14 cellular contexts compared by ENCODE assay signal in genomic region chr11:60899977-60900376, GRCh38. TPM values are rescaled to one million over a fixed set of nuclear protein-coding genes. Genes with fewer than 3 reads are reported as not detected.
DNase-seq lines count a peak whose midpoint lies in the region; ATAC-seq and TF ChIP-seq lines count a peak whose summit lies in the region.
"Had no signal": no experiment of that assay in that cellular context is flagged by ENCODE, and none has a peak within 500 bp of the region (broad histone marks: within the 10 kb centered on the region; RNA-seq: fewer than 3 reads in every experiment).

No MANE protein-coding gene starts in this region.

- no peaks in the 10 kb centered on the region for H3K9me3 Mint-ChIP-seq in activated CD8-positive, alpha-beta T cell treated with anti-CD3 and anti-CD28 coated beads for 36 hours
- H3K9me3 Mint-ChIP-seq in activated CD8-positive, alpha-beta T cell treated with anti-CD3 and anti-CD28 coated beads, Interleukin-2, amount 10 ng/mL, durations not matched to agents 7 days and 5 days (ENCODE audit: insufficient read depth), result no peaks in the 10 kb centered on the region
- H3K9me3 Mint-ChIP-seq in activated naive CD8-positive, alpha-beta T cell treated with anti-CD3 and anti-CD28 coated beads, Interleukin-2, amount 50 U/mL, for 24 hours, result no peaks in the 10 kb centered on the region
- H3K9me3 Mint-ChIP-seq in activated naive CD8-positive, alpha-beta T cell treated with anti-CD3 and anti-CD28 coated beads for 36 hours, result no peaks in the 10 kb centered on the region
- no peaks in the 10 kb centered on the region for H3K9me3 Mint-ChIP-seq in chondrocyte (ENCODE audit: low read depth)
- H3K9me3 Mint-ChIP-seq in progenitor cell of endocrine pancreas (ENCODE audit: low read depth), result no peaks in the 10 kb centered on the region
- no peaks in the 10 kb centered on the region for H3K9me3 Mint-ChIP-seq in WTC11
- H3K9me3 Mint-ChIP-seq: CD14-positive monocyte; CD8-positive, alpha-beta T cell; GM23338 had no signal

- peaks cover 63% of the 10 kb centered on the region for H3K36me3 Mint-ChIP-seq in activated CD8-positive, alpha-beta T cell treated with anti-CD3 and anti-CD28 coated beads for 36 hours (ENCODE audit: low read depth)
- peaks cover 78% of the 10 kb centered on the region for H3K36me3 Mint-ChIP-seq in activated CD8-positive, alpha-beta T cell treated with anti-CD3 and anti-CD28 coated beads, Interleukin-2, amount 10 ng/mL, durations not matched to agents 7 days and 5 days (ENCODE audit: low read depth)
- H3K36me3 Mint-ChIP-seq in activated naive CD8-positive, alpha-beta T cell treated with anti-CD3 and anti-CD28 coated beads, Interleukin-2, amount 50 U/mL, for 24 hours (ENCODE audit: low read depth), result peaks cover 70% of the 10 kb centered on the region
- H3K36me3 Mint-ChIP-seq in activated naive CD8-positive, alpha-beta T cell treated with anti-CD3 and anti-CD28 coated beads for 36 hours, result peaks cover 22% of the 10 kb centered on the region
- H3K36me3 Mint-ChIP-seq in chondrocyte (ENCODE audit: low read depth), result peaks cover 32% of the 10 kb centered on the region
- H3K36me3 Mint-ChIP-seq in progenitor cell of endocrine pancreas (ENCODE audit: insufficient read depth), result peaks cover 15% of the 10 kb centered on the region
- H3K36me3 Mint-ChIP-seq in WTC11, result peaks cover 78% of the 10 kb centered on the region

- no peak for ATAC-seq in activated CD8-positive, alpha-beta T cell treated with anti-CD3 and anti-CD28 coated beads for 36 hours
- no peak for ATAC-seq in activated CD8-positive, alpha-beta T cell treated with anti-CD3 and anti-CD28 coated beads, Interleukin-2, amount 10 ng/mL, durations not matched to agents 7 days and 5 days
- no peak for ATAC-seq in activated naive CD8-positive, alpha-beta T cell treated with anti-CD3 and anti-CD28 coated beads, Interleukin-2, amount 50 U/mL, for 24 hours
- ATAC-seq in HG02970 (IDR thresholded peaks at IDR 0.05; ENCODE audit: low FRiP score, unreplicated experiment), result no peak
- no peak for ATAC-seq in WTC11

- POLR2A ChIA-PET in activated CD8-positive, alpha-beta T cell treated with anti-CD3 and anti-CD28 coated beads for 36 hours (lab: Charles Lee), result interaction anchor here (1.0 to 3.6 kb wide), 3 partner anchors 11 to 14 kb away, joined by 4 to 12 read pairs (median 4); partner anchors contain the start of gene TMEM109
- POLR2A ChIA-PET in activated CD8-positive, alpha-beta T cell treated with anti-CD3 and anti-CD28 coated beads, Interleukin-2, amount 10 ng/mL, durations not matched to agents 7 days and 5 days (lab: Charles Lee), result interaction anchor here (0.8 kb wide), 1 partner anchor 29 kb away, joined by 3 read pairs; no protein-coding TSS in a partner anchor
- POLR2A ChIA-PET in WTC11 (lab: Charles Lee), result interaction anchor here (0.5 kb wide), 1 partner anchor 43 kb away, joined by 3 read pairs; no protein-coding TSS in a partner anchor

- TF ChIP-seq CTCF in activated CD8-positive, alpha-beta T cell treated with anti-CD3 and anti-CD28 coated beads for 36 hours (IDR thresholded peaks at IDR 0.05), result no peak
- TF ChIP-seq CTCF in chondrocyte (IDR thresholded peaks at IDR 0.05), result no peak
- no peak for TF ChIP-seq CTCF in progenitor cell of endocrine pancreas (IDR thresholded peaks at IDR 0.05; ENCODE audit: unreplicated experiment)
- no peak for TF ChIP-seq CTCF in WTC11 (IDR thresholded peaks at IDR 0.05)

- peaks cover 19% of the 10 kb centered on the region for H3K4me1 Mint-ChIP-seq in activated CD8-positive, alpha-beta T cell treated with anti-CD3 and anti-CD28 coated beads for 36 hours (ENCODE audit: low read depth)
- peaks cover 23% of the 10 kb centered on the region for H3K4me1 Mint-ChIP-seq in activated CD8-positive, alpha-beta T cell treated with anti-CD3 and anti-CD28 coated beads, Interleukin-2, amount 10 ng/mL, durations not matched to agents 7 days and 5 days (ENCODE audit: low read depth)
- peaks cover 23% of the 10 kb centered on the region for H3K4me1 Mint-ChIP-seq in activated naive CD8-positive, alpha-beta T cell treated with anti-CD3 and anti-CD28 coated beads, Interleukin-2, amount 50 U/mL, for 24 hours
- H3K4me1 Mint-ChIP-seq in activated naive CD8-positive, alpha-beta T cell treated with anti-CD3 and anti-CD28 coated beads for 36 hours, result peaks cover 17% of the 10 kb centered on the region
- H3K4me1 Mint-ChIP-seq in chondrocyte (ENCODE audit: low read depth) (peaks cover 11% of the 10 kb centered on the region), progenitor cell of endocrine pancreas (ENCODE audit: low read depth) (peaks cover 6% of the 10 kb centered on the region), WTC11 (peaks cover 9% of the 10 kb centered on the region)

- H3K4me3 Mint-ChIP-seq in activated CD8-positive, alpha-beta T cell treated with anti-CD3 and anti-CD28 coated beads for 36 hours, result no peak overlapping the region
- no peak overlapping the region for H3K4me3 Mint-ChIP-seq in activated CD8-positive, alpha-beta T cell treated with anti-CD3 and anti-CD28 coated beads, Interleukin-2, amount 10 ng/mL, durations not matched to agents 7 days and 5 days
- no peak overlapping the region for H3K4me3 Mint-ChIP-seq in activated naive CD8-positive, alpha-beta T cell treated with anti-CD3 and anti-CD28 coated beads, Interleukin-2, amount 50 U/mL, for 24 hours
- H3K4me3 Mint-ChIP-seq in activated naive CD8-positive, alpha-beta T cell treated with anti-CD3 and anti-CD28 coated beads for 36 hours, result no peak overlapping the region
- no peak overlapping the region for H3K4me3 Mint-ChIP-seq in chondrocyte (ENCODE audit: unreplicated experiment)
- H3K4me3 Mint-ChIP-seq in progenitor cell of endocrine pancreas (ENCODE audit: low read depth), result no peak overlapping the region
- H3K4me3 Mint-ChIP-seq in WTC11, result no peak overlapping the region
- H3K4me3 Mint-ChIP-seq: CD14-positive monocyte; CD8-positive, alpha-beta T cell; GM23338 had no signal

- DNase-seq in activated CD8-positive, alpha-beta T cell treated with anti-CD3 and anti-CD28 coated beads for 36 hours, result no peak
- no peak for DNase-seq in activated CD8-positive, alpha-beta T cell treated with anti-CD3 and anti-CD28 coated beads, Interleukin-2, amount 10 ng/mL, durations not matched to agents 7 days and 5 days
- DNase-seq in activated naive CD8-positive, alpha-beta T cell treated with anti-CD3 and anti-CD28 coated beads, Interleukin-2, amount 50 U/mL, for 24 hours, result no peak
- DNase-seq in activated naive CD8-positive, alpha-beta T cell treated with anti-CD3 and anti-CD28 coated beads for 36 hours, result no peak
- DNase-seq in chondrocyte (ENCODE audit: low spot score) (no peak), progenitor cell of endocrine pancreas (ENCODE audit: low spot score, unreplicated experiment) (no peak), WTC11 (ENCODE audit: low spot score) (no peak)

- CTCF ChIA-PET in activated CD8-positive, alpha-beta T cell treated with anti-CD3 and anti-CD28 coated beads for 36 hours (lab: Charles Lee), result interaction anchor here (0.6 to 9.9 kb wide), 22 partner anchors 8 to 428 kb away, joined by 3 to 88 read pairs (median 4); partner anchors contain the start of genes CCDC86, PTGDR2 and TMEM109
- CTCF ChIA-PET in activated CD8-positive, alpha-beta T cell treated with anti-CD3 and anti-CD28 coated beads, Interleukin-2, amount 10 ng/mL, durations not matched to agents 7 days and 5 days (lab: Charles Lee), result interaction anchor here (0.6 to 9.2 kb wide), 27 partner anchors 8 to 258 kb away, joined by 3 to 187 read pairs (median 5); partner anchors contain the start of genes CCDC86 and TMEM109
- CTCF ChIA-PET in WTC11 (lab: Charles Lee), result interaction anchor here (0.6 to 2.2 kb wide), 47 partner anchors 11 to 1231 kb away, joined by 3 to 64 read pairs (median 4); partner anchors contain the start of genes MS4A10, PATL1, PTGDR2 and TMEM109

- intact Hi-C loops in activated CD8-positive, alpha-beta T cell treated with anti-CD3 and anti-CD28 coated beads for 36 hours (cut with micrococcal nuclease), result no loop called here

- H3K27ac Mint-ChIP-seq in activated CD8-positive, alpha-beta T cell treated with anti-CD3 and anti-CD28 coated beads for 36 hours, result peak overlapping the region; percentile 50
- no peak overlapping the region for H3K27ac Mint-ChIP-seq in activated CD8-positive, alpha-beta T cell treated with anti-CD3 and anti-CD28 coated beads, Interleukin-2, amount 10 ng/mL, durations not matched to agents 7 days and 5 days
- peak overlapping the region; percentile 29 for H3K27ac Mint-ChIP-seq in activated naive CD8-positive, alpha-beta T cell treated with anti-CD3 and anti-CD28 coated beads, Interleukin-2, amount 50 U/mL, for 24 hours
- no peak overlapping the region for H3K27ac Mint-ChIP-seq in activated naive CD8-positive, alpha-beta T cell treated with anti-CD3 and anti-CD28 coated beads for 36 hours
- H3K27ac Mint-ChIP-seq in chondrocyte (ENCODE audit: unreplicated experiment) (peak overlapping the region; percentile 9), progenitor cell of endocrine pancreas (peak overlapping the region; percentile 41), WTC11 (no peak overlapping the region)
- H3K27ac Mint-ChIP-seq: CD8-positive, alpha-beta T cell had no signal

- H3K27me3 Mint-ChIP-seq in activated CD8-positive, alpha-beta T cell treated with anti-CD3 and anti-CD28 coated beads for 36 hours, result no peaks in the 10 kb centered on the region
- no peaks in the 10 kb centered on the region for H3K27me3 Mint-ChIP-seq in activated CD8-positive, alpha-beta T cell treated with anti-CD3 and anti-CD28 coated beads, Interleukin-2, amount 10 ng/mL, durations not matched to agents 7 days and 5 days (ENCODE audit: low read depth)
- no peaks in the 10 kb centered on the region for H3K27me3 Mint-ChIP-seq in activated naive CD8-positive, alpha-beta T cell treated with anti-CD3 and anti-CD28 coated beads, Interleukin-2, amount 50 U/mL, for 24 hours
- H3K27me3 Mint-ChIP-seq in activated naive CD8-positive, alpha-beta T cell treated with anti-CD3 and anti-CD28 coated beads for 36 hours, result no peaks in the 10 kb centered on the region
- H3K27me3 Mint-ChIP-seq in chondrocyte (ENCODE audit: low read depth) (no peaks in the 10 kb centered on the region), progenitor cell of endocrine pancreas (no peaks in the 10 kb centered on the region), WTC11 (ENCODE audit: low read depth) (no peaks in the 10 kb centered on the region)

RNA-seq across cellular contexts. Expression of gene PRPF19, which starts 6.4 kb away (rescaled TPM):
- 100 to 1,000 TPM; 142 to 150 TPM for total RNA-seq in activated CD8-positive, alpha-beta T cell treated with anti-CD3 and anti-CD28 coated beads for 36 hours
- total RNA-seq in activated CD8-positive, alpha-beta T cell treated with anti-CD3 and anti-CD28 coated beads, Interleukin-2, amount 10 ng/mL, durations not matched to agents 7 days and 5 days, result 100 to 1,000 TPM; 161 TPM
- total RNA-seq in activated naive CD8-positive, alpha-beta T cell treated with anti-CD3 and anti-CD28 coated beads for 36 hours, result 100 to 1,000 TPM; 209 to 213 TPM
- total RNA-seq in chondrocyte (48.4 to 51.3 TPM (median 48.6 TPM) in 3 replicates), progenitor cell of endocrine pancreas (102 and 111 TPM in 2 replicates), WTC11 (2021) (103 to 116 TPM (median 105 TPM) in 3 replicates)

RNA-seq across cellular contexts. Expression of gene TMEM109, which starts 14.0 kb away (rescaled TPM):
- total RNA-seq in activated CD8-positive, alpha-beta T cell treated with anti-CD3 and anti-CD28 coated beads for 36 hours, result 100 to 1,000 TPM in 1 of 2 experiments, 10 to 100 TPM in 1; 93.2 to 101 TPM
- 100 to 1,000 TPM; 136 to 139 TPM for total RNA-seq in activated CD8-positive, alpha-beta T cell treated with anti-CD3 and anti-CD28 coated beads, Interleukin-2, amount 10 ng/mL, durations not matched to agents 7 days and 5 days
- 100 to 1,000 TPM; 109 to 113 TPM for total RNA-seq in activated naive CD8-positive, alpha-beta T cell treated with anti-CD3 and anti-CD28 coated beads for 36 hours
- total RNA-seq in chondrocyte (97.0 to 124 TPM (median 104 TPM) in 3 replicates), progenitor cell of endocrine pancreas (45.7 and 48.7 TPM in 2 replicates), WTC11 (2021) (24.1 to 26.8 TPM (median 25.1 TPM) in 3 replicates)

RNA-seq across cellular contexts. Expression of gene TMEM132A, which starts 24.3 kb away (rescaled TPM):
- total RNA-seq in activated CD8-positive, alpha-beta T cell treated with anti-CD3 and anti-CD28 coated beads for 36 hours, result 1 to 10 TPM; 1.1 to 1.3 TPM
- under 1 TPM; 0.37 to 0.47 TPM for total RNA-seq in activated CD8-positive, alpha-beta T cell treated with anti-CD3 and anti-CD28 coated beads, Interleukin-2, amount 10 ng/mL, durations not matched to agents 7 days and 5 days
- total RNA-seq in activated naive CD8-positive, alpha-beta T cell treated with anti-CD3 and anti-CD28 coated beads for 36 hours, result 1 to 10 TPM; 1.3 to 1.4 TPM
- 41.3 to 72.0 TPM (median 69.8 TPM) in 3 replicates for total RNA-seq in chondrocyte
- 261 and 292 TPM in 2 replicates for total RNA-seq in progenitor cell of endocrine pancreas
- 110 to 114 TPM (median 114 TPM) in 3 replicates for total RNA-seq in WTC11 (2021)
- total RNA-seq: CD8-positive, alpha-beta T cell had no signal

RNA-seq across cellular contexts. Expression of gene ZP1, which starts 32.6 kb away (rescaled TPM):
- not detected for total RNA-seq in activated CD8-positive, alpha-beta T cell treated with anti-CD3 and anti-CD28 coated beads for 36 hours
- total RNA-seq in activated CD8-positive, alpha-beta T cell treated with anti-CD3 and anti-CD28 coated beads, Interleukin-2, amount 10 ng/mL, durations not matched to agents 7 days and 5 days, result under 1 TPM in 1 of 2 experiments, not detected in 1; 0.34 TPM
- total RNA-seq in activated naive CD8-positive, alpha-beta T cell treated with anti-CD3 and anti-CD28 coated beads for 36 hours, result not detected
- total RNA-seq in chondrocyte, result 0.40 to 0.49 TPM in 2 of 3 replicates, not detected in the other
- total RNA-seq in progenitor cell of endocrine pancreas, result not detected in 2 replicates
- not detected in 3 replicates for total RNA-seq in WTC11 (2021)
- total RNA-seq: A673; CD8-positive, alpha-beta T cell; GM23338; H7; HT-29 had no signal

RNA-seq across cellular contexts. Expression of gene PTGDR2, which starts 44.2 kb away (rescaled TPM):
- under 1 TPM; 0.23 to 0.38 TPM for total RNA-seq in activated CD8-positive, alpha-beta T cell treated with anti-CD3 and anti-CD28 coated beads for 36 hours
- total RNA-seq in activated CD8-positive, alpha-beta T cell treated with anti-CD3 and anti-CD28 coated beads, Interleukin-2, amount 10 ng/mL, durations not matched to agents 7 days and 5 days, result 1 to 10 TPM; 3.3 to 3.4 TPM
- total RNA-seq in activated naive CD8-positive, alpha-beta T cell treated with anti-CD3 and anti-CD28 coated beads for 36 hours, result under 1 TPM; 0.12 to 0.16 TPM
- 0.12 TPM in 1 of 3 replicates, not detected in the others for total RNA-seq in chondrocyte
- 2.0 and 2.2 TPM in 2 replicates for total RNA-seq in progenitor cell of endocrine pancreas
- total RNA-seq in WTC11 (2021), result 0.07 to 0.14 TPM (median 0.14 TPM) in 3 replicates

Comparison
In these comparisons a context has a peak if more than half of its experiments do, and no peak if none do; other contexts are left out.
1. H3K27ac Mint-ChIP-seq: peak in activated CD8-positive, alpha-beta T cell treated with anti-CD3 and anti-CD28 coated beads for 36 hours (single experiment), activated naive CD8-positive, alpha-beta T cell treated with anti-CD3 and anti-CD28 coated beads, Interleukin-2, amount 50 U/mL, for 24 hours (single experiment), chondrocyte (single experiment) and progenitor cell of endocrine pancreas (single experiment); none in activated CD8-positive, alpha-beta T cell treated with anti-CD3 and anti-CD28 coated beads, Interleukin-2, amount 10 ng/mL, durations not matched to agents 7 days and 5 days (single experiment), activated naive CD8-positive, alpha-beta T cell treated with anti-CD3 and anti-CD28 coated beads for 36 hours (single experiment) and WTC11 (single experiment).
2. RNA of gene TMEM132A, which starts 24.3 kb away (total RNA-seq): 261 to 292 TPM in progenitor cell of endocrine pancreas, 110 to 114 TPM in WTC11 and 41.3 to 72.0 TPM in chondrocyte; 1.3 to 1.4 TPM in activated naive CD8-positive, alpha-beta T cell treated with anti-CD3 and anti-CD28 coated beads for 36 hours, 1.1 to 1.3 TPM in activated CD8-positive, alpha-beta T cell treated with anti-CD3 and anti-CD28 coated beads for 36 hours and 0.37 to 0.47 TPM in activated CD8-positive, alpha-beta T cell treated with anti-CD3 and anti-CD28 coated beads, Interleukin-2, amount 10 ng/mL, durations not matched to agents 7 days and 5 days; every median in the first group is over 10 times any median in the second.